ENCODE assay signal across 19 cellular contexts in the genomic region with DNA sequence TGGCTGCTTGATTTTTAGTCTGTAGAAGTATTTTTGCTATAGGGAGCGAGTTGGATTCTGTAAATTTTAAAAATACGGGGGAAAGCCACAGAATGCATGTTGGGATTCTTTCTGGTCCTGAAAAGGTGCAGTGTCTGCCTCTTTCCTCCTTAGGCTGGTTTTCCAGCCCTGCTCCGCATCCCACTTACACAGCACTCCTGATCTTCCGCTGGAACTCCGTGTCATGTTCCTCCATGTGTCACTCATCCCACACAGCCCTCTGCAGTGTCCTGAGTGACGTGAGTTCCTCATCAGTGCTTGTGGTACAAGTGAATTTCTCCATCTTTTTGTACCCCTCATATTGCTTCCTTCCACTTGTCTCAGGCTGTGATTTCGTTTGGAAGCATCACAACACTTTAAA.
"Had no signal": no experiment of that assay in that cellular context is flagged by ENCODE, and none has a peak within 500 bp of the region (broad histone marks: within the 10 kb centered on the region; RNA-seq: fewer than 3 reads in every experiment).

No MANE protein-coding gene starts in this region.

- H3K27ac Mint-ChIP-seq: mesothelial cell of epicardium had no signal

- H3K27me3 Mint-ChIP-seq: naive B cell; naive thymus-derived CD8-positive, alpha-beta T cell had no signal

- H3K9me3 Mint-ChIP-seq: mesothelial cell of epicardium; naive B cell; naive thymus-derived CD8-positive, alpha-beta T cell had no signal

- H3K4me1 ChIP-seq: foreskin keratinocyte, left lung had no signal

- H3K4me3 Mint-ChIP-seq: mesothelial cell of epicardium; naive B cell; naive thymus-derived CD8-positive, alpha-beta T cell had no signal

- ATAC-seq: foreskin keratinocyte; gastroesophageal sphincter; heart right ventricle; left cardiac atrium; left lung; left ventricle myocardium superior; lower lobe of right lung; mucosa of descending colon; naive thymus-derived CD8-positive, alpha-beta T cell had no signal

- H3K27ac ChIP-seq: coronary artery, dorsolateral prefrontal cortex, esophagus muscularis mucosa, foreskin keratinocyte, gastroesophageal sphincter, heart right ventricle, left lung, lower lobe of right lung had no signal

- H3K9me3 ChIP-seq: esophagus muscularis mucosa, gastroesophageal sphincter, heart right ventricle, left lung, lower lobe of right lung, mucosa of descending colon had no signal

- H3K27me3 ChIP-seq: dorsolateral prefrontal cortex, esophagus muscularis mucosa, foreskin keratinocyte, gastroesophageal sphincter, heart right ventricle, left lung had no signal

- DNase-seq: dermis blood vessel endothelial cell; dorsolateral prefrontal cortex; effector CD4-positive, alpha-beta T cell; effector memory CD4-positive, alpha-beta T cell; foreskin keratinocyte; heart right ventricle; hippocampal formation; left cardiac atrium; left lung; left ventricle myocardium superior; lower lobe of right lung; mesenchymal stem cell; mucosa of descending colon; naive B cell; naive thymus-derived CD8-positive, alpha-beta T cell had no signal
